ENCODE assay signal across 10 cellular contexts in the genomic region with DNA sequence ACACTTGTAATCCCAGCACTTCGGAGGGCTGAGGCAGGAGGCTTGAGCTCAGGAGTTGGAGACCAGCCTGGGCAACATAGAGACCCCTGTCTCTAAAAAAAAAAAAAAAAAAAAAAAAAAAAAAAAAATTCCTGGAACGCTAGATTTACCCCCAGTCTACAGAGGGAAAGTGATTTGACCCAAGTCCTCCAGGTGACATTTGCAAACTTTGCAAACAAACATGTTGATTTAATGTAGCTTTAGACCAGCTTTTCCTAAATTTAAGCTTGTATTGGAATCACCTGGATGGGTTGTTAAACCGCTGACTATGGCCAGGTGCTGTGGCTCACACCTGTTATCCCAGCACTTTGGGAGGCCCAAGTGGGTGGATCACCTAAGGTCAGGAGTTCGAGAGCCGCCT. TPM values are rescaled to one million over a fixed set of nuclear protein-coding genes. Genes with fewer than 3 reads are reported as not detected.
"Had no signal": no experiment of that assay in that cellular context is flagged by ENCODE, and none has a peak within 500 bp of the region (broad histone marks: within the 10 kb centered on the region; RNA-seq: fewer than 3 reads in every experiment).

No MANE protein-coding gene starts in this region.

- DNase-seq: GM23248, GOT3, H7, H9, HCEC 1CT, HFFc6 had no signal

- H3K27ac ChIP-seq: GM23248 had no signal

- H3K4me3 ChIP-seq: GM23248, GM23338, HAP-1 had no signal

- H3K4me1 ChIP-seq: HAP-1 had no signal

- ATAC-seq: GM23338 had no signal

- H2AFZ ChIP-seq: GM23248, GM23338 had no signal

- H3K36me3 ChIP-seq: HAP-1 had no signal

- H3K9ac ChIP-seq: GM23248 had no signal

- H3K4me2 ChIP-seq: GM23338 had no signal

- H3K9me3 ChIP-seq: HAP-1 had no signal

- FAIRE-seq: H1, H54 had no signal

RNA-seq across cellular contexts. Expression of a gene that starts 10.0 kb away (rescaled TPM):
- total RNA-seq: GM23248 had no signal
